8 cellular contexts compared by ENCODE assay signal in the genomic region with DNA sequence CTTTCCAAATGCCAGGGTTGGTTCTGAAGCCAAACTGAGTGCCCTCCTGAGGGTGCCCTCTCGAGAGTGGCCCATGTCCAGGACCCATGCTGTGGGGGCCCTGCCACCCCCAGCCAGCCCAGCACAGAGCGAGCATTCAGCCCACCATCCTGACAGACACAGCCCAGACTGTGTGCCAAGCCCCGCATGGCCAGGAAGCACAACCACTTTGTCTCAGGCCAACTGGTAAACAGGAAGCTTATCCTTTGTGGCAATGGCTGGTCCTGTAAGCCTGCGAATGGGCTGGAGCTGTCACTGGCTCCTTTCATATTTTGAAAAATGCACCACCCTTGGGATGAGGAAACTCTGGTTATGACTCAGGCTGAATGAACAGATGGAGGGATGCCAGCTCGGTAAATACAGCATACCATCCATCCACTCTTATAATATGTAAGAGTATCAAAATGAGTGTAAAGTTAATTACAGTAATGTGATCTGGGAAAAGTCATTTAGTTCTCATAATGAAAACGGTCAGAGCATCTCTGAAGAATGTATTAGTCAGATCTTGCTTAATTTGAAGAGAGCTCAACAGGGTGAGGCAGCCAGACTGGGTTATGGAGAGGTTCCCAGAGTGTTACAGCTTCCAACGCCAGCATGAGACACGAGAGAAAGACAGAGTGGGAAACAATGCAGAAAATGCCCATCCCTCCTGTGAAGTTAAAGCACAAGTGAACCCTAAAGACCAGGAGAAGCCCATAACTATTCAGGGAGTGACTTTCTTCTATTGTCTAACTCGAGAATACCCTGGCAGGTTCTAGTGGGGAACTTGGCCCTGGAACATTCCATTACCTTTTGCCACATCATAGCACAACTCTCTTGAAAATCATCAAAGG.
DNase-seq lines count a peak whose midpoint lies in the region; ATAC-seq lines count a peak whose summit lies in the region.

No MANE protein-coding gene starts in this region.

- peak overlapping the region; percentile 95 for H3K4ac ChIP-seq in mesendoderm (ENCODE audit: low read depth, low read length)

- H3K4me3 Mint-ChIP-seq in activated CD4-positive, alpha-beta T cell treated with anti-CD3 and anti-CD28 coated beads, Interleukin-2, amount 10 ng/mL, durations not matched to agents 7 days and 5 days = peak overlapping the region; percentile 84
- peak overlapping the region; percentile 74 to 82 for H3K4me3 Mint-ChIP-seq in effector memory CD8-positive, alpha-beta T cell

- peaks cover 56% of the 10 kb centered on the region for H3K36me3 Mint-ChIP-seq in activated CD4-positive, alpha-beta T cell treated with anti-CD3 and anti-CD28 coated beads, Interleukin-2, amount 10 ng/mL, durations not matched to agents 7 days and 5 days (ENCODE audit: low read depth)
- peaks cover 51% of the 10 kb centered on the region for H3K36me3 Mint-ChIP-seq in effector memory CD8-positive, alpha-beta T cell (ENCODE audit: insufficient read depth)

- CTCF ChIA-PET in activated CD4-positive, alpha-beta T cell treated with anti-CD3 and anti-CD28 coated beads, Interleukin-2, amount 10 ng/mL, durations not matched to agents 7 days and 5 days (lab: Charles Lee) = interaction anchor here (0.7 to 4.4 kb wide), 7 partner anchors 8 to 66 kb away, joined by 3 to 31 read pairs (median 13); a partner anchor contains a TSS

- WGBS in mesendoderm (ENCODE audit: extremely low coverage, insufficient coverage, low lambda C conversion rate) = no CpG with 5 or more reads among the region's 9 CpGs

- peaks cover 4% of the 10 kb centered on the region for H3K79me2 ChIP-seq in mesendoderm (ENCODE audit: control insufficient read depth, insufficient read depth, low read length)

- peak; percentile 0 for ATAC-seq in HG02571 (IDR thresholded peaks at IDR 0.05; ENCODE audit: unreplicated experiment)
- no peak for ATAC-seq in effector memory CD8-positive, alpha-beta T cell (replicated peaks)

- H2AK5ac ChIP-seq in mesendoderm (ENCODE audit: low read length) = peak overlapping the region; percentile 94

- H3K56ac ChIP-seq in mesendoderm (ENCODE audit: low read length) = peak overlapping the region; percentile 89

- H3K18ac ChIP-seq in mesendoderm (ENCODE audit: low read length) = peak overlapping the region; percentile 78

- no peak overlapping the region for H3K4me3 ChIP-seq in mesendoderm (ENCODE audit: low read length)

- H3K27ac Mint-ChIP-seq in activated CD4-positive, alpha-beta T cell treated with anti-CD3 and anti-CD28 coated beads, Interleukin-2, amount 10 ng/mL, durations not matched to agents 7 days and 5 days = peak overlapping the region; percentile 97
- peak overlapping the region; percentile 98 to 99 for H3K27ac Mint-ChIP-seq in effector memory CD8-positive, alpha-beta T cell

- peaks cover 18% of the 10 kb centered on the region for H3K4me1 ChIP-seq in mesendoderm (ENCODE audit: control insufficient read depth, low read depth, low read length)

- H3K9me3 Mint-ChIP-seq in activated CD4-positive, alpha-beta T cell treated with anti-CD3 and anti-CD28 coated beads, Interleukin-2, amount 10 ng/mL, durations not matched to agents 7 days and 5 days = no peaks in the 10 kb centered on the region
- peaks cover 0 to 2% of the 10 kb centered on the region in 2 donors for H3K9me3 Mint-ChIP-seq in effector memory CD8-positive, alpha-beta T cell

- DNase-seq in GM04503 (ENCODE audit: low read depth) = peak; percentile 100
- DNase-seq in NCI-H1694 (lab: John Stamatoyannopoulos, UW) = peak; percentile 89
- DNase-seq in activated CD4-positive, alpha-beta T cell treated with anti-CD3 and anti-CD28 coated beads, Interleukin-2, amount 10 ng/mL, durations not matched to agents 7 days and 5 days = peak; percentile 42
- peak in 1 of 3 experiments; percentile 18 for DNase-seq in effector memory CD8-positive, alpha-beta T cell
- DNase-seq in mesendoderm = peak; percentile 67
- DNase-seq in substantia nigra (lab: John Stamatoyannopoulos, UW) = peak in 47 of 49 donors; percentile 8 to 85 (median 58)
- DNase-seq in germinal center (ENCODE audit: low spot score) = no peak

- peak overlapping the region; percentile 97 for H2BK5ac ChIP-seq in mesendoderm (ENCODE audit: low read length)

- H2BK120ac ChIP-seq in mesendoderm (ENCODE audit: low read depth, low read length) = peak overlapping the region; percentile 2

- no peaks in the 10 kb centered on the region for H3K27me3 Mint-ChIP-seq in activated CD4-positive, alpha-beta T cell treated with anti-CD3 and anti-CD28 coated beads, Interleukin-2, amount 10 ng/mL, durations not matched to agents 7 days and 5 days
- H3K27me3 Mint-ChIP-seq in effector memory CD8-positive, alpha-beta T cell = no peaks in the 10 kb centered on the region

- no peak overlapping the region for H4K5ac ChIP-seq in mesendoderm (ENCODE audit: low read length)

- H3K36me3 ChIP-seq in mesendoderm (ENCODE audit: control insufficient read depth, insufficient read depth, low read length) = peaks cover 1% of the 10 kb centered on the region

- H3K23ac ChIP-seq in mesendoderm (ENCODE audit: low read length) = no peak overlapping the region

- no peaks in the 10 kb centered on the region for H3K27me3 ChIP-seq in mesendoderm (ENCODE audit: insufficient read depth, low read length, poor library complexity)

- H3K4me1 Mint-ChIP-seq in activated CD4-positive, alpha-beta T cell treated with anti-CD3 and anti-CD28 coated beads, Interleukin-2, amount 10 ng/mL, durations not matched to agents 7 days and 5 days = peaks cover 95% of the 10 kb centered on the region
- H3K4me1 Mint-ChIP-seq in effector memory CD8-positive, alpha-beta T cell (ENCODE audit: low read depth in 2 of 2) = peaks cover 77 to 86% of the 10 kb centered on the region in 2 donors

- no peak overlapping the region for H4K8ac ChIP-seq in mesendoderm (ENCODE audit: low read depth, low read length)

- peaks cover 3% of the 10 kb centered on the region for H3K79me1 ChIP-seq in mesendoderm (ENCODE audit: low read length)

- POLR2A ChIA-PET in activated CD4-positive, alpha-beta T cell treated with anti-CD3 and anti-CD28 coated beads, Interleukin-2, amount 10 ng/mL, durations not matched to agents 7 days and 5 days (lab: Charles Lee) = interaction anchor here (0.5 to 0.8 kb wide), 4 partner anchors 56 to 717 kb away, joined by 3 read pairs; no protein-coding TSS in a partner anchor

- H3K4me2 ChIP-seq in mesendoderm (ENCODE audit: low read length) = no peak overlapping the region

- peak overlapping the region; percentile 50 for H3K9ac ChIP-seq in mesendoderm (ENCODE audit: low read length)

- H3K27ac ChIP-seq in mesendoderm (ENCODE audit: low read depth, low read length) (peak overlapping the region; percentile 95), substantia nigra (ENCODE audit: low read depth, low read length, poor library complexity, severe bottlenecking) (peak overlapping the region; percentile 36)

- H2BK15ac ChIP-seq in mesendoderm (replicated peaks; ENCODE audit: low read depth) = no peak overlapping the region
